Comparison of ENCODE assay signal across 11 cellular contexts in genomic region chr12:103880299-103881142, GRCh38. TPM values are rescaled to one million over a fixed set of nuclear protein-coding genes. Genes with fewer than 3 reads are reported as not detected.
A peak's percentile ranks its signal among the peaks of the same experiment; 100 is the strongest.
DNase-seq lines count a peak whose midpoint lies in the region; ATAC-seq and TF ChIP-seq lines count a peak whose summit lies in the region.
"Had no signal": no experiment of that assay in that cellular context is flagged by ENCODE, and none has a peak within 500 bp of the region (broad histone marks: within the 10 kb centered on the region; RNA-seq: fewer than 3 reads in every experiment).

No MANE protein-coding gene starts in this region.

- H3K27ac Mint-ChIP-seq in CD14-positive monocyte, result peak overlapping the region in 1 of 7 donors; percentile 77

- TF ChIP-seq CTCF in epithelial cell of esophagus (IDR thresholded peaks at IDR 0.05; ENCODE audit: insufficient read depth, low read depth, low read length, missing control alignments) (no peak), CD14-positive monocyte (IDR thresholded peaks at IDR 0.05) (no peak)

- H3K4me3 Mint-ChIP-seq in CD14-positive monocyte, result no peak overlapping the region

- intact Hi-C loops in cardiac septum (cut with DNase I) (loop anchor here (10.0 kb wide), 1 partner anchor 224 kb away; no protein-coding TSS in a partner anchor), CD14-positive monocyte (cut with micrococcal nuclease) (loop anchor here (5.0 to 10.0 kb wide), 2 partner anchors 224 to 232 kb away; no protein-coding TSS in a partner anchor)

- H3K9me3 Mint-ChIP-seq in CD14-positive monocyte, result peaks cover 0 to 2% (median 0%) of the 10 kb centered on the region in 7 donors

- H3K4me3 ChIP-seq in epithelial cell of esophagus (ENCODE audit: low read length), result no peak overlapping the region

- peak; percentile 58 for ATAC-seq in GM19023 (IDR thresholded peaks at IDR 0.05; ENCODE audit: unreplicated experiment)

- no peaks in the 10 kb centered on the region for H3K36me3 Mint-ChIP-seq in CD14-positive monocyte

- DNase-seq in COLO668 (lab: John Stamatoyannopoulos, UW; ENCODE audit: unreplicated experiment) (peak; percentile 79), NCI-H1930 (lab: John Stamatoyannopoulos, UW) (peak; percentile 48), epithelial cell of esophagus (ENCODE audit: low read depth) (peak; percentile 92), cardiac septum (ENCODE audit: low spot score) (no peak), GF-D8 (lab: John Stamatoyannopoulos, UW) (no peak), midbrain (lab: John Stamatoyannopoulos, UW) (no peak), CD14-positive monocyte (ENCODE audit: low spot score) (no peak)
- DNase-seq: activated CD4-positive, CD25-positive, alpha-beta regulatory T cell; HCEC 1CT; NCI-H187 had no signal

- H3K27me3 Mint-ChIP-seq in CD14-positive monocyte (ENCODE audit: low read depth in 3 of 3), result no peaks in the 10 kb centered on the region

- H3K4me1 Mint-ChIP-seq in CD14-positive monocyte, result peaks cover 10% of the 10 kb centered on the region

RNA-seq across cellular contexts. Expression of gene NT5DC3, which starts 39.5 kb away (rescaled TPM):
- 4.7 TPM for total RNA-seq in cardiac septum
- polyA plus RNA-seq in CD14-positive monocyte, result under 1 TPM; 0.27 to 0.93 TPM

RNA-seq across cellular contexts. Expression of gene HSP90B1, which starts 49.7 kb away (rescaled TPM):
- total RNA-seq in cardiac septum, result 433 TPM
- 100 to 1,000 TPM in 1 of 2 donors, 10 to 100 TPM in 1; 97.9 to 177 TPM for polyA plus RNA-seq in CD14-positive monocyte

Comparison
In these comparisons a context has a peak if more than half of its experiments do, and no peak if none do; other contexts are left out.
1. DNase-seq: peak in COLO668 (single experiment), NCI-H1930 (2 of 2) and epithelial cell of esophagus (single experiment); none in cardiac septum (single experiment), GF-D8 (single experiment), midbrain (single experiment) and CD14-positive monocyte (single experiment).